ENCODE assay signal across 17 cellular contexts in the genomic region with DNA sequence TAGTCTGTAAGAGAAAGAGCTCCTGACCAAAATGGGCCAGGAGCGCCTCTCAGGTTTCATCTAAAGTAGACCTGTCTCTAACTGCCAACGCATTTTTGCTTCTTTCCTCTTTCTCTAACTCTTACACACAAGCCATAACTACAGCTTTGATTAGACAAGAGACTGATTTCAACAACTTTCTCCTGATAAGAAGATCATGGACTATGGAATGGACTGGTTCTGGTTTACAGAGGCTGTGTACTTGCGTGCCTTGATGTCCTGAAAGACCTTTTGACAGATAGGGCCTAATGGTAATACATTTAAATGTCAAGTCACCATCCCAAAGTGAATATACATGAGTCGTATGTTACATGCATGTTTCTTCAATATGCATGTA.
"Had no signal": no experiment of that assay in that cellular context is flagged by ENCODE, and none has a peak within 500 bp of the region (broad histone marks: within the 10 kb centered on the region; RNA-seq: fewer than 3 reads in every experiment).

No MANE protein-coding gene starts in this region.

- H3K9me3 ChIP-seq: testis had no signal

- H3K27ac ChIP-seq: heart left ventricle, right atrium auricular region, spleen, testis, tibial nerve had no signal

- ATAC-seq: esophagus mucosa; heart left ventricle; naive thymus-derived CD4-positive, alpha-beta T cell; stimulated activated naive B cell treated with anti-CD40 and anti-IgM and Interleukin-4, amounts not matched to agents 10 μg/mL and 1 μg/mL and 100 μg/mL, for 72 hours; stimulated activated naive CD8-positive, alpha-beta T cell treated with anti-CD3 and anti-CD28 coated beads, Interleukin-15, amount 100 ng/mL, for 72 hours had no signal

- H3K4me3 Mint-ChIP-seq: central memory CD8-positive, alpha-beta T cell; naive thymus-derived CD4-positive, alpha-beta T cell; stimulated activated naive B cell treated with anti-CD40 and anti-IgM and Interleukin-4, amounts not matched to agents 10 μg/mL and 1 μg/mL and 100 μg/mL, for 72 hours; stimulated activated naive CD8-positive, alpha-beta T cell treated with anti-CD3 and anti-CD28 coated beads, Interleukin-15, amount 100 ng/mL, for 72 hours had no signal

- H3K36me3 ChIP-seq: heart left ventricle, right atrium auricular region, spleen, tibial nerve had no signal

- H3K27me3 ChIP-seq: heart left ventricle, right atrium auricular region, spleen, testis, tibial nerve had no signal

- H3K27ac Mint-ChIP-seq: stimulated activated naive B cell treated with anti-CD40 and anti-IgM and Interleukin-4, amounts not matched to agents 10 μg/mL and 1 μg/mL and 100 μg/mL, for 72 hours; stimulated activated naive CD8-positive, alpha-beta T cell treated with anti-CD3 and anti-CD28 coated beads, Interleukin-15, amount 100 ng/mL, for 72 hours had no signal

- H3K4me3 ChIP-seq: heart left ventricle, right atrium auricular region, spleen, testis, tibial nerve had no signal

- H3K27me3 Mint-ChIP-seq: stimulated activated naive CD8-positive, alpha-beta T cell treated with anti-CD3 and anti-CD28 coated beads, Interleukin-15, amount 100 ng/mL, for 72 hours had no signal

- DNase-seq: cortex of kidney; effector memory CD4-positive, alpha-beta T cell; heart left ventricle; hippocampal formation; mammary epithelial cell; naive thymus-derived CD4-positive, alpha-beta T cell; spleen; stimulated activated CD4-positive, alpha-beta T cell treated with anti-CD3 and anti-CD28 coated beads, Interleukin-15, amount 100 ng/mL, for 24 hours; stimulated activated CD4-positive, alpha-beta T cell treated with anti-CD3 and anti-CD28 coated beads, Interleukin-1b, Interleukin-23, amount 100 ng/mL, for 48 hours; stimulated activated CD4-positive, alpha-beta T cell treated with anti-CD3 and anti-CD28 coated beads, Interleukin-4, amount 100 ng/mL, for 24 hours; stimulated activated naive B cell treated with anti-CD40 and anti-IgM and Interleukin-4, amounts not matched to agents 10 μg/mL and 1 μg/mL and 100 μg/mL, for 72 hours; stimulated activated naive CD8-positive, alpha-beta T cell treated with anti-CD3 and anti-CD28 coated beads, Interleukin-15, amount 100 ng/mL, for 72 hours; testis had no signal
